ENCODE assay signal across 8 cellular contexts in genomic region chr11:107689317-107690202, GRCh38. TPM values are rescaled to one million over a fixed set of nuclear protein-coding genes. Genes with fewer than 3 reads are reported as not detected.
DNase-seq lines count a peak whose midpoint lies in the region; ATAC-seq and TF ChIP-seq lines count a peak whose summit lies in the region.

No MANE protein-coding gene starts in this region.

- no peaks in the 10 kb centered on the region for H3K36me3 ChIP-seq in left lung

- peak; percentile 78 for ATAC-seq in HG02973 (IDR thresholded peaks at IDR 0.05; ENCODE audit: unreplicated experiment)
- ATAC-seq in activated CD4-positive, CD25-positive, alpha-beta regulatory T cell treated with anti-CD3 and anti-CD28 coated beads, Interleukin-2, amount 50 U/mL, for 24 hours: peak; percentile 51 to 53
- ATAC-seq in left lung: peak; percentile 99

- no peak overlapping the region for H3K27ac ChIP-seq in left lung

- peaks cover 0 to 4% of the 10 kb centered on the region in 2 donors for H3K4me1 ChIP-seq in left lung

- no peaks in the 10 kb centered on the region for H3K9me3 ChIP-seq in left lung

- intact Hi-C loops in left lung (cut with DNase I): loop anchor here in 1 of 2 donors (5.0 kb wide), 1 partner anchor 112 kb away; no protein-coding TSS in a partner anchor

- TF ChIP-seq CTCF in GM12864 (IDR thresholded peaks at IDR 0.05; ENCODE audit: low read depth, low read length, missing control alignments) (peak; percentile 50), left lung (IDR thresholded peaks at IDR 0.05) (peak; percentile 31 to 60)

- peaks cover 0 to 17% of the 10 kb centered on the region in 2 donors for H3K27me3 ChIP-seq in left lung

- H3K4me3 ChIP-seq in GM12864 (ENCODE audit: low read depth, low read length) (no peak overlapping the region), left lung (no peak overlapping the region)

- DNase-seq in GM12864 (ENCODE audit: low read depth) (peak; percentile 13), NCI-H345 (lab: John Stamatoyannopoulos, UW) (peak; percentile 82), cerebellar cortex (ENCODE audit: low spot score) (peak; percentile 62), left lung (peak in 1 of 2 donors; percentile 70), OCI-M2 (lab: John Stamatoyannopoulos, UW; ENCODE audit: unreplicated experiment) (no peak)
- DNase-seq in stimulated activated CD4-positive, alpha-beta T cell treated with anti-CD3 and anti-CD28 coated beads, Interleukin-4, amount 100 ng/mL, for 48 hours (ENCODE audit: low read depth in 2 of 2): peak; percentile 45

RNA-seq across cellular contexts. Expression of gene SLN, which starts 22.3 kb away (rescaled TPM):
- 1 to 10 TPM in 1 of 2 donors, under 1 TPM in 1; 0.96 to 2.4 TPM for total RNA-seq in left lung
